8 cellular contexts compared by ENCODE assay signal in genomic region chr12:53659011-53659551, GRCh38.
DNase-seq lines count a peak whose midpoint lies in the region; ATAC-seq lines count a peak whose summit lies in the region.

No MANE protein-coding gene starts in this region.

- H3K9me3 ChIP-seq in stomach smooth muscle (ENCODE audit: control insufficient read depth in 2 of 2, low read length in 2 of 2) = no peaks in the 10 kb centered on the region

- peak overlapping the region; percentile 92 for H3K27ac ChIP-seq in stomach smooth muscle (ENCODE audit: low read length)

- DNase-seq in NCI-H1417 (lab: John Stamatoyannopoulos, UW) (peak in 2 of 3 experiments; percentile 36 to 57), NCI-H1417 treated with DMSO at 0.1 percent for 48 hours (lab: John Stamatoyannopoulos, UW) (no peak), brain pericyte (ENCODE audit: low read depth, low spot score) (peak; percentile 58), islet precursor cell (peak; percentile 91), NCI-H1436 (lab: John Stamatoyannopoulos, UW) (no peak)
- DNase-seq in stimulated activated CD8-positive, alpha-beta memory T cell treated with anti-CD3 and anti-CD28 coated beads, Interleukin-4, amount 100 ng/mL, for 48 hours = no peak

- H3K9ac ChIP-seq in stomach smooth muscle (ENCODE audit: low read length in 2 of 2) = peak overlapping the region; percentile 39 to 60

- ATAC-seq in GM19035 (IDR thresholded peaks at IDR 0.05; ENCODE audit: unreplicated experiment) = no peak

- H3K4me3 ChIP-seq in stomach smooth muscle (ENCODE audit: low read length in 2 of 2) = peak overlapping the region; percentile 40 to 54

- H3K36me3 ChIP-seq in stomach smooth muscle (ENCODE audit: control insufficient read depth in 2 of 2, insufficient read depth in 2 of 2, low read length in 2 of 2) = no peaks in the 10 kb centered on the region

- no peaks in the 10 kb centered on the region for H3K27me3 ChIP-seq in stomach smooth muscle (ENCODE audit: control insufficient read depth in 1 of 2, insufficient read depth in 2 of 2, low read length in 2 of 2)

- peaks cover 29% of the 10 kb centered on the region for H3K4me1 ChIP-seq in stomach smooth muscle (ENCODE audit: control insufficient read depth, insufficient read depth, low read length)

Comparison
In these comparisons a context has a peak if more than half of its experiments do, and no peak if none do; other contexts are left out.
1. DNase-seq: peak in NCI-H1417 (2 of 3), brain pericyte (single experiment) and islet precursor cell (single experiment); none in NCI-H1417 treated with DMSO at 0.1 percent for 48 hours (single experiment), stimulated activated CD8-positive, alpha-beta memory T cell treated with anti-CD3 and anti-CD28 coated beads, Interleukin-4, amount 100 ng/mL, for 48 hours (single experiment) and NCI-H1436 (single experiment).